In the genomic region with DNA sequence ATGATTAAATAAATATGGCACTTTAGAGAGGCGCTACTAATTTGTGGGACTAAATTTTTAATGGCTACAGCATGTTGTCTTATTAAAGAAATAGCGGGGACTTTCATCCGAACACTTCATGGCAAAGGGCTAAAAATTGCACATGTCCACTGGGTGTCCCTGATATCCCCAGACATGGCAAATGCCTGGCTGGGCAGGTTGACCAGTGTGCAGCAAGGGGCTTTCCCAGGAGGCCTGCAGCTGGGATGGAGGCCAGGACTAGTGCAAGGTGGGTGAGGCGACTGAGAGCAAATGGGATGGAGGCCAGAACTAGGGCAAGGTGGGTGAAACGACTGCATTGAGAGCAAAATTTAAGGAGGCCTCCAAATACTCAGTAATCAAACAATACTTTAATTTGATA, we compare ENCODE assay signal across 19 cellular contexts.
"Had no signal": no experiment of that assay in that cellular context is flagged by ENCODE, and none has a peak within 500 bp of the region (broad histone marks: within the 10 kb centered on the region; RNA-seq: fewer than 3 reads in every experiment).

No MANE protein-coding gene starts in this region.

- H3K4me1 Mint-ChIP-seq: activated naive CD8-positive, alpha-beta T cell treated with anti-CD3 and anti-CD28 coated beads for 36 hours had no signal

- H3K36me3 Mint-ChIP-seq: activated naive CD4-positive, alpha-beta T cell treated with anti-CD3 and anti-CD28 coated beads, Interleukin-2, amount 10 ng/mL, durations not matched to agents 7 days and 5 days; activated naive CD8-positive, alpha-beta T cell treated with anti-CD3 and anti-CD28 coated beads for 36 hours had no signal

- H3K4me3 Mint-ChIP-seq: activated CD4-positive, alpha-beta memory T cell treated with anti-CD3 and anti-CD28 coated beads, Interleukin-2, amount 10 ng/mL, durations not matched to agents 7 days and 5 days; activated CD4-positive, alpha-beta T cell treated with anti-CD3 and anti-CD28 coated beads, Interleukin-2, amount 10 ng/mL, durations not matched to agents 7 days and 5 days; activated naive CD4-positive, alpha-beta T cell treated with anti-CD3 and anti-CD28 coated beads, Interleukin-2, amount 10 ng/mL, durations not matched to agents 7 days and 5 days; activated naive CD8-positive, alpha-beta T cell treated with anti-CD3 and anti-CD28 coated beads for 36 hours; activated T-helper 1 cell treated with anti-CD3 and anti-CD28 coated beads, Interleukin-12 subunit alpha, Interleukin-12 subunit beta, Interleukin-2, Interleukin-4 antibody, amounts not matched to agents 30 ng/mL and 10 ng/mL and 1 ng/mL, durations not matched to agents 14 hours and 24 hours and 36 hours; IgD-negative memory B cell had no signal

- H3K27ac Mint-ChIP-seq: activated CD4-positive, alpha-beta memory T cell treated with anti-CD3 and anti-CD28 coated beads, Interleukin-2, amount 10 ng/mL, durations not matched to agents 7 days and 5 days; activated CD4-positive, alpha-beta T cell treated with anti-CD3 and anti-CD28 coated beads, Interleukin-2, amount 10 ng/mL, durations not matched to agents 7 days and 5 days; activated naive CD4-positive, alpha-beta T cell treated with anti-CD3 and anti-CD28 coated beads, Interleukin-2, amount 10 ng/mL, durations not matched to agents 7 days and 5 days; activated naive CD8-positive, alpha-beta T cell treated with anti-CD3 and anti-CD28 coated beads for 36 hours; activated T-helper 1 cell treated with anti-CD3 and anti-CD28 coated beads, Interleukin-12 subunit alpha, Interleukin-12 subunit beta, Interleukin-2, Interleukin-4 antibody, amounts not matched to agents 30 ng/mL and 10 ng/mL and 1 ng/mL, durations not matched to agents 14 hours and 24 hours and 36 hours; IgD-negative memory B cell had no signal

- H3K27me3 Mint-ChIP-seq: activated naive CD8-positive, alpha-beta T cell treated with anti-CD3 and anti-CD28 coated beads for 36 hours had no signal

- H3K9me3 Mint-ChIP-seq: activated CD4-positive, alpha-beta memory T cell treated with anti-CD3 and anti-CD28 coated beads, Interleukin-2, amount 10 ng/mL, durations not matched to agents 7 days and 5 days; activated CD4-positive, alpha-beta T cell treated with anti-CD3 and anti-CD28 coated beads, Interleukin-2, amount 10 ng/mL, durations not matched to agents 7 days and 5 days; activated naive CD4-positive, alpha-beta T cell treated with anti-CD3 and anti-CD28 coated beads, Interleukin-2, amount 10 ng/mL, durations not matched to agents 7 days and 5 days; activated naive CD8-positive, alpha-beta T cell treated with anti-CD3 and anti-CD28 coated beads for 36 hours; activated T-helper 1 cell treated with anti-CD3 and anti-CD28 coated beads, Interleukin-12 subunit alpha, Interleukin-12 subunit beta, Interleukin-2, Interleukin-4 antibody, amounts not matched to agents 30 ng/mL and 10 ng/mL and 1 ng/mL, durations not matched to agents 14 hours and 24 hours and 36 hours; IgD-negative memory B cell had no signal

- H3K27ac ChIP-seq: VCaP had no signal

- DNase-seq: activated CD4-positive, alpha-beta memory T cell treated with anti-CD3 and anti-CD28 coated beads, Interleukin-2, amount 10 ng/mL, durations not matched to agents 7 days and 5 days; activated CD4-positive, alpha-beta T cell treated with anti-CD3 and anti-CD28 coated beads, Interleukin-2, amount 10 ng/mL, durations not matched to agents 7 days and 5 days; activated CD4-positive, CD25-positive, alpha-beta regulatory T cell; activated gamma-delta T cell; activated naive CD4-positive, alpha-beta T cell treated with anti-CD3 and anti-CD28 coated beads, Interleukin-2, amount 10 ng/mL, durations not matched to agents 7 days and 5 days; activated naive CD8-positive, alpha-beta T cell treated with anti-CD3 and anti-CD28 coated beads for 36 hours; caudate nucleus; KG1; NCI-H1105; NCI-H1436 treated with DMSO at 0.1 percent for 48 hours; NCI-H187; NCI-H2081; NCI-H510A treated with DMSO at 0.1 percent for 48 hours; PC-3; SIG-M5; T-helper 1 cell had no signal
